Comparison of ENCODE assay signal across 1 cellular context in genomic region chr12:132606466-132606865, GRCh38.
TF ChIP-seq lines count a peak whose summit lies in the region.

No MANE protein-coding gene starts in this region.

TF ChIP-seq in SK-N-SH, 30 proteins besides CTCF, POLR2A, EP300 and RAD21 (continued from another document):
- TF ChIP-seq MEF2A (IDR thresholded peaks at IDR 0.05; ENCODE audit: borderline replicate concordance, low read depth) = no peak
- TF ChIP-seq SMC3 (IDR thresholded peaks at IDR 0.05; ENCODE audit: low read depth, low read length) = no peak
- no peak for TF ChIP-seq YY1 (IDR thresholded peaks at IDR 0.05; ENCODE audit: low read depth)
- no peak for TF ChIP-seq RXRA (IDR thresholded peaks at IDR 0.05; ENCODE audit: borderline replicate concordance, low read depth)
- TF ChIP-seq MAX (IDR thresholded peaks at IDR 0.05; ENCODE audit: low read depth) = no peak
- no peak for TF ChIP-seq PBX3 (IDR thresholded peaks at IDR 0.05)
- TF ChIP-seq, protein P1, sequence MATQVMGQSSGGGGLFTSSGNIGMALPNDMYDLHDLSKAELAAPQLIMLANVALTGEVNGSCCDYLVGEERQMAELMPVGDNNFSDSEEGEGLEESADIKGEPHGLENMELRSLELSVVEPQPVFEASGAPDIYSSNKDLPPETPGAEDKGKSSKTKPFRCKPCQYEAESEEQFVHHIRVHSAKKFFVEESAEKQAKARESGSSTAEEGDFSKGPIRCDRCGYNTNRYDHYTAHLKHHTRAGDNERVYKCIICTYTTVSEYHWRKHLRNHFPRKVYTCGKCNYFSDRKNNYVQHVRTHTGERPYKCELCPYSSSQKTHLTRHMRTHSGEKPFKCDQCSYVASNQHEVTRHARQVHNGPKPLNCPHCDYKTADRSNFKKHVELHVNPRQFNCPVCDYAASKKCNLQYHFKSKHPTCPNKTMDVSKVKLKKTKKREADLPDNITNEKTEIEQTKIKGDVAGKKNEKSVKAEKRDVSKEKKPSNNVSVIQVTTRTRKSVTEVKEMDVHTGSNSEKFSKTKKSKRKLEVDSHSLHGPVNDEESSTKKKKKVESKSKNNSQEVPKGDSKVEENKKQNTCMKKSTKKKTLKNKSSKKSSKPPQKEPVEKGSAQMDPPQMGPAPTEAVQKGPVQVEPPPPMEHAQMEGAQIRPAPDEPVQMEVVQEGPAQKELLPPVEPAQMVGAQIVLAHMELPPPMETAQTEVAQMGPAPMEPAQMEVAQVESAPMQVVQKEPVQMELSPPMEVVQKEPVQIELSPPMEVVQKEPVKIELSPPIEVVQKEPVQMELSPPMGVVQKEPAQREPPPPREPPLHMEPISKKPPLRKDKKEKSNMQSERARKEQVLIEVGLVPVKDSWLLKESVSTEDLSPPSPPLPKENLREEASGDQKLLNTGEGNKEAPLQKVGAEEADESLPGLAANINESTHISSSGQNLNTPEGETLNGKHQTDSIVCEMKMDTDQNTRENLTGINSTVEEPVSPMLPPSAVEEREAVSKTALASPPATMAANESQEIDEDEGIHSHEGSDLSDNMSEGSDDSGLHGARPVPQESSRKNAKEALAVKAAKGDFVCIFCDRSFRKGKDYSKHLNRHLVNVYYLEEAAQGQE (IDR thresholded peaks at IDR 0.05; ENCODE audit: low read depth, low read length) = no peak
- no peak for TF ChIP-seq JUND (IDR thresholded peaks at IDR 0.05)
